In the genomic region with DNA sequence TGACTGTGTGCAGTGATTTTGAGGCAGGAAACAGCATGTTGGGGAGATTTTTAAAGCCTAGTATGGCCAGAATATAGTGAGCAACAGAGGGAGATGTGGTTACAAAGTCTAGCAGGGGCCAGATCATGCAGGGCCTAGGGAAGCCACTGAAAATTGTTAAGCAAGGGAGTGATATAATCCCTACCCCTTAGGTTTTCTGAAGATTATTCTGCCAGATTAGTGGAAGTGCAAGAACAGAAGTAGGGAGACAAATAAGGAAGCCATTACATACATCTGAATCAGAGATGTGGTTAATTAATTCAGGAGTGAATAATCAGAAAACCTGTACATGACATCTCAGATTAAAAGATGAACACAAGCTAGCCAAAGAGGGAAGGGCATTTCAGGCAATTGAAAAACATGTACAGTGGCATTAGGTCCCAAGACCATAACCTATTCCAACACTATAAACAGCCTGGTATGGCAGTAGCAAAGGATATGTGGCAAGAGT, we compare ENCODE assay signal across 13 cellular contexts. TPM values are rescaled to one million over a fixed set of nuclear protein-coding genes. Genes with fewer than 3 reads are reported as not detected.
DNase-seq lines count a peak whose midpoint lies in the region; ATAC-seq and TF ChIP-seq lines count a peak whose summit lies in the region.
"Had no signal": no experiment of that assay in that cellular context is flagged by ENCODE, and none has a peak within 500 bp of the region (broad histone marks: within the 10 kb centered on the region; RNA-seq: fewer than 3 reads in every experiment).

No MANE protein-coding gene starts in this region.

- peak; percentile 35 for DNase-seq in EH (ENCODE audit: low read depth)
- DNase-seq in Panc1 (ENCODE audit: low read depth, low spot score): no peak
- no peak for DNase-seq in effector memory CD8-positive, alpha-beta T cell
- DNase-seq in psoas muscle: no peak
- DNase-seq in DMS114 treated with DMSO at 0.1 percent for 48 hours (lab: John Stamatoyannopoulos, UW; ENCODE audit: unreplicated experiment): no peak
- no peak for DNase-seq in NCI-H2107 treated with DMSO at 0.1 percent for 48 hours (lab: John Stamatoyannopoulos, UW; ENCODE audit: unreplicated experiment)
- DNase-seq: NCI-H187; NCI-H774; stimulated activated CD4-positive, alpha-beta T cell treated with anti-CD3 and anti-CD28 coated beads, Interleukin-4, amount 100 ng/mL, for 1 hour; stomach had no signal

- peaks cover 5 to 18% of the 10 kb centered on the region in 2 donors for H3K4me1 Mint-ChIP-seq in effector memory CD8-positive, alpha-beta T cell (ENCODE audit: low read depth in 2 of 2)

- peak overlapping the region; percentile 68 for H3K27ac ChIP-seq in Panc1 (ENCODE audit: low read length)
- H3K27ac ChIP-seq in psoas muscle: peak overlapping the region; percentile 36

- ATAC-seq in Panc1 (no peak), psoas muscle (no peak), HG03342 (IDR thresholded peaks at IDR 0.05; ENCODE audit: unreplicated experiment) (no peak)
- peak; percentile 17 for ATAC-seq in effector memory CD8-positive, alpha-beta T cell (replicated peaks)

- H3K27ac Mint-ChIP-seq in effector memory CD8-positive, alpha-beta T cell: peak overlapping the region; percentile 6 to 55
- H3K27ac Mint-ChIP-seq: IgD-negative memory B cell had no signal

- in situ Hi-C loops in Panc1 (cut with HindIII; ENCODE audit: low pct_unique_long_range_greater_than_20kb, low sequenced_read_pairs): no loop called here

- no peak overlapping the region for H3K4me3 Mint-ChIP-seq in effector memory CD8-positive, alpha-beta T cell
- H3K4me3 Mint-ChIP-seq: IgD-negative memory B cell had no signal

- H3K36me3 ChIP-seq in Panc1 (ENCODE audit: control insufficient read depth, insufficient read depth, low read length) (peaks cover 9% of the 10 kb centered on the region; the same call in 1 of the 2 replicates), psoas muscle (ENCODE audit: insufficient read depth in 1 of 2, low read depth in 1 of 2) (peaks cover 0 to 20% of the 10 kb centered on the region in 2 donors)

- intact Hi-C loops in Panc1 (cut with micrococcal nuclease; ENCODE audit: unreplicated experiment): no loop called here
- intact Hi-C loops in psoas muscle (cut with DNase I): loop anchor here in 1 of 2 donors (10.0 kb wide), 1 partner anchor 53 kb away; the partner anchor contains the start of gene MSL2

- peaks cover 37% of the 10 kb centered on the region for H3K36me3 Mint-ChIP-seq in effector memory CD8-positive, alpha-beta T cell (ENCODE audit: insufficient read depth)
- H3K36me3 Mint-ChIP-seq: IgD-negative memory B cell had no signal

- no peaks in the 10 kb centered on the region for H3K9me3 ChIP-seq in Panc1 (ENCODE audit: control insufficient read depth, insufficient read depth, low read depth, low read length)
- H3K9me3 ChIP-seq in psoas muscle: no peaks in the 10 kb centered on the region
- H3K9me3 ChIP-seq: stomach had no signal

- POLR2A ChIA-PET in Panc1 (lab: Charles Lee): no interaction called here

- no peaks in the 10 kb centered on the region for H3K9me3 Mint-ChIP-seq in effector memory CD8-positive, alpha-beta T cell
- H3K9me3 Mint-ChIP-seq: IgD-negative memory B cell had no signal

- CTCF ChIA-PET in Panc1 (lab: Charles Lee): no interaction called here

- peaks cover 18% of the 10 kb centered on the region for H3K4me1 ChIP-seq in Panc1 (ENCODE audit: control insufficient read depth, insufficient read depth, low read length)
- H3K4me1 ChIP-seq in psoas muscle: peaks cover 4% of the 10 kb centered on the region

- TF ChIP-seq CTCF in Panc1 (IDR thresholded peaks at IDR 0.05) (no peak), psoas muscle (IDR thresholded peaks at IDR 0.05) (no peak)

- H3K4me3 ChIP-seq in Panc1 (ENCODE audit: low read depth in 2 of 2, low read length in 2 of 2) (no peak overlapping the region), psoas muscle (no peak overlapping the region)
- H3K4me3 ChIP-seq: cardiac muscle cell, stomach had no signal

- BruUV-seq in Panc1 (replicated peaks; lab: Mats Ljungman, UMichigan): no TSS peak

- H3K27me3 ChIP-seq in Panc1 (ENCODE audit: control insufficient read depth, insufficient read depth, low read length) (no peaks in the 10 kb centered on the region), psoas muscle (ENCODE audit: insufficient read depth in 3 of 3, low read length in 2 of 3) (no peaks in the 10 kb centered on the region)
- H3K27me3 ChIP-seq: cardiac muscle cell, stomach had no signal

- no peaks in the 10 kb centered on the region for H3K27me3 Mint-ChIP-seq in effector memory CD8-positive, alpha-beta T cell
- H3K27me3 Mint-ChIP-seq: IgD-negative memory B cell had no signal

RNA-seq across cellular contexts. Expression of gene MSL2, which starts 54.8 kb away (rescaled TPM):
- total RNA-seq in Panc1 (2021; ENCODE audit: unreplicated experiment) (35.6 TPM), psoas muscle (10 to 100 TPM; 21.8 to 28.6 (median 24.9) TPM)
- 23.7 TPM for polyA plus RNA-seq in Panc1 (2012; ENCODE audit: insufficient read length)
- 10 to 100 TPM in 1 of 3 donors, 1 to 10 TPM in 2; 6.7 to 14.3 (median 8.2) TPM for polyA plus RNA-seq in psoas muscle
